Comparison of ENCODE assay signal across 8 cellular contexts in genomic region chr3:18330772-18331441, GRCh38.
A peak's percentile ranks its signal among the peaks of the same experiment; 100 is the strongest.
DNase-seq lines count a peak whose midpoint lies in the region; ATAC-seq and TF ChIP-seq lines count a peak whose summit lies in the region.
"Not testable (repeated sequence)": the region's sequence is repeated elsewhere in the genome, so short reads cannot be mapped to it uniquely, and the experiment has no call there.

No MANE protein-coding gene starts in this region.

- H3K27ac Mint-ChIP-seq in neural progenitor cell, type B pancreatic cell: not testable (repeated sequence)

- in situ Hi-C loops in Caki2 (cut with HindIII; ENCODE audit: low pct_unique_long_range_greater_than_20kb, low sequenced_read_pairs): not testable (repeated sequence)

- H3K4me1 ChIP-seq in HUES6 (ENCODE audit: control insufficient read depth, insufficient read depth, low read length); neural progenitor cell: not testable (repeated sequence)

- not testable (repeated sequence) for H3K27me3 Mint-ChIP-seq in neural progenitor cell (ENCODE audit: insufficient read depth, low read depth); type B pancreatic cell

- H3K9me3 Mint-ChIP-seq in neural progenitor cell, type B pancreatic cell: not testable (repeated sequence)

- ATAC-seq in left colon: peak; percentile 76

- not testable (repeated sequence) for H3K4me3 Mint-ChIP-seq in neural progenitor cell
- H3K4me3 Mint-ChIP-seq in type B pancreatic cell: peak overlapping the region; percentile 44

- H3K4me3 ChIP-seq in HUES6 (ENCODE audit: low read depth, low read length): peak overlapping the region; percentile 36; the same call in 1 of the 2 replicates
- H3K4me3 ChIP-seq in epithelial cell of esophagus (ENCODE audit: low read length): peak overlapping the region; percentile 44
- H3K4me3 ChIP-seq in neural progenitor cell: not testable (repeated sequence)

- not testable (repeated sequence) for H4K20me1 ChIP-seq in neural progenitor cell (ENCODE audit: low read depth)

- H3K9ac ChIP-seq in HUES6 (ENCODE audit: low read length): peak overlapping the region; percentile 50
- H3K9ac ChIP-seq in neural progenitor cell: not testable (repeated sequence)

- H3F3A ChIP-seq in neural progenitor cell (ENCODE audit: low read depth): not testable (repeated sequence)

- DNase-seq in Caki2 (ENCODE audit: low read depth): peak; percentile 2
- DNase-seq in NCI-H526 treated with DMSO at 0.1 percent for 48 hours (lab: John Stamatoyannopoulos, UW): peak; percentile 38
- DNase-seq in epithelial cell of esophagus (ENCODE audit: low read depth): peak; percentile 40
- DNase-seq in left colon: peak; percentile 64 to 72
- not testable (repeated sequence) for DNase-seq in neural progenitor cell (ENCODE audit: low spot score); type B pancreatic cell (ENCODE audit: extremely low spot score, unreplicated experiment)

- H3K36me3 ChIP-seq in HUES6 (ENCODE audit: control insufficient read depth, insufficient read depth, low read length); neural progenitor cell: not testable (repeated sequence)

- not testable (repeated sequence) for H3K36me3 Mint-ChIP-seq in neural progenitor cell, type B pancreatic cell

- not testable (repeated sequence) for TF ChIP-seq CTCF in VCaP (conservative IDR thresholded peaks at IDR 0.05); epithelial cell of esophagus (IDR thresholded peaks at IDR 0.05; ENCODE audit: insufficient read depth, low read depth, low read length, missing control alignments); neural progenitor cell (IDR thresholded peaks at IDR 0.05); type B pancreatic cell (conservative IDR thresholded peaks at IDR 0.05)

- H3K79me2 ChIP-seq in neural progenitor cell (ENCODE audit: low read depth): not testable (repeated sequence)

- peak overlapping the region; percentile 6 for H3K4me2 ChIP-seq in neural progenitor cell

- peaks cover 11% of the 10 kb centered on the region for H3K4me1 Mint-ChIP-seq in neural progenitor cell
- not testable (repeated sequence) for H3K4me1 Mint-ChIP-seq in type B pancreatic cell (ENCODE audit: unreplicated experiment)

- intact Hi-C loops in left colon (cut with DNase I, micrococcal nuclease): not testable (repeated sequence)

- H2AFZ ChIP-seq in neural progenitor cell (replicated peaks): peak overlapping the region; percentile 79

- not testable (repeated sequence) for H3K9me3 ChIP-seq in HUES6 (ENCODE audit: control insufficient read depth, insufficient read depth, low read depth, low read length); neural progenitor cell (ENCODE audit: low read depth)

- H3K27me3 ChIP-seq in HUES6 (ENCODE audit: control insufficient read depth, insufficient read depth, low read length); neural progenitor cell: not testable (repeated sequence)

- H3K27ac ChIP-seq in HUES6 (ENCODE audit: low read depth, low read length); neural progenitor cell: not testable (repeated sequence)
- peak overlapping the region; percentile 54 for H3K27ac ChIP-seq in VCaP
